Comparison of ENCODE assay signal across 8 cellular contexts in genomic region chr11:17351510-17352176, GRCh38. TPM values are rescaled to one million over a fixed set of nuclear protein-coding genes. Genes with fewer than 3 reads are reported as not detected.
A peak's percentile ranks its signal among the peaks of the same experiment; 100 is the strongest.
DNase-seq lines count a peak whose midpoint lies in the region; TF ChIP-seq lines count a peak whose summit lies in the region.

Gene NCR3LG1, plus strand, starts transcription at chr11:17351800. Its CDS starts 170 bp downstream, at chr11:17351970.

- H3K4me3 ChIP-seq in left ventricle myocardium inferior (peak within 1 kb of the TSS; percentile 81), transverse colon (peak within 1 kb of the TSS; percentile 54 to 73 (median 62))

- intact Hi-C loops in left ventricle myocardium inferior (cut with micrococcal nuclease): no loop called here
- intact Hi-C loops in transverse colon (cut with DNase I; ENCODE audit: low total_unique reads): no loop called here

- peak within 1 kb of the TSS; percentile 51 for H3K27ac Mint-ChIP-seq in T-helper 1 cell treated with Interleukin-12 subunit alpha and Interleukin-12 subunit beta and Interleukin-4 antibody, amounts not matched to agents 30 μg/mL and 1 μg/mL, for 36 hours

- TF ChIP-seq EP300 in transverse colon (IDR thresholded peaks at IDR 0.05; ENCODE audit: low read depth): no peak

- 0 to 1% methylated on average over 1 to 55 of the region's 61 CpGs for WGBS in transverse colon (ENCODE audit: low coverage in 1 of 2), 2 donors

- H3K4me1 ChIP-seq in left ventricle myocardium inferior (peaks cover 38% of the 10 kb centered on the region), transverse colon (peaks cover 0 to 19% (median 10%) of the 10 kb centered on the region in 4 donors)

- no peak for TF ChIP-seq CTCF in left ventricle myocardium inferior (IDR thresholded peaks at IDR 0.05; ENCODE audit: borderline replicate concordance)
- no peak for TF ChIP-seq CTCF in transverse colon (IDR thresholded peaks at IDR 0.05)

- H3K27me3 ChIP-seq in left ventricle myocardium inferior (ENCODE audit: low read depth) (no peaks in the 10 kb centered on the region), transverse colon (no peaks in the 10 kb centered on the region)

- in situ Hi-C loops in transverse colon (cut with MboI; ENCODE audit: low pct_ligation_motif_present in 1 of 4, low pct_unique_long_range_greater_than_20kb in 1 of 4, low sequenced_read_pairs in 3 of 4): no loop called here

- H3K9me3 Mint-ChIP-seq in T-helper 1 cell treated with Interleukin-12 subunit alpha and Interleukin-12 subunit beta and Interleukin-4 antibody, amounts not matched to agents 30 μg/mL and 1 μg/mL, for 36 hours: no peaks in the 10 kb centered on the region

- TF ChIP-seq POLR2A in transverse colon (IDR thresholded peaks at IDR 0.05): peak; percentile 75

- peaks cover 8% of the 10 kb centered on the region for H3K36me3 Mint-ChIP-seq in T-helper 1 cell treated with Interleukin-12 subunit alpha and Interleukin-12 subunit beta and Interleukin-4 antibody, amounts not matched to agents 30 μg/mL and 1 μg/mL, for 36 hours (ENCODE audit: low read depth)

- peaks cover 47% of the 10 kb centered on the region for H3K27me3 Mint-ChIP-seq in T-helper 1 cell treated with Interleukin-12 subunit alpha and Interleukin-12 subunit beta and Interleukin-4 antibody, amounts not matched to agents 30 μg/mL and 1 μg/mL, for 36 hours (ENCODE audit: low read depth)

- DNase-seq in D341Med (ENCODE audit: low spot score) (peak; percentile 40), HuH-7.5 (ENCODE audit: low spot score) (peak; percentile 40), amniotic epithelial cell (ENCODE audit: low read depth) (peak; percentile 85), left ventricle myocardium inferior (peak; percentile 40), pons (ENCODE audit: low spot score) (peak; percentile 15), transverse colon (peak; percentile 85), AML-193 (lab: John Stamatoyannopoulos, UW) (no peak)

- H3K9me3 ChIP-seq in left ventricle myocardium inferior (replicated peaks) (no peaks in the 10 kb centered on the region), transverse colon (no peaks in the 10 kb centered on the region)

- no peaks in the 10 kb centered on the region for H3K36me3 ChIP-seq in left ventricle myocardium inferior
- peaks cover 0 to under 1% (median 0%) of the 10 kb centered on the region in 4 donors for H3K36me3 ChIP-seq in transverse colon

- H3K4me3 Mint-ChIP-seq in T-helper 1 cell treated with Interleukin-12 subunit alpha and Interleukin-12 subunit beta and Interleukin-4 antibody, amounts not matched to agents 30 μg/mL and 1 μg/mL, for 36 hours: peak within 1 kb of the TSS; percentile 86

- peaks cover 28% of the 10 kb centered on the region for H3K4me1 Mint-ChIP-seq in T-helper 1 cell treated with Interleukin-12 subunit alpha and Interleukin-12 subunit beta and Interleukin-4 antibody, amounts not matched to agents 30 μg/mL and 1 μg/mL, for 36 hours (ENCODE audit: low read depth)

- H3K27ac ChIP-seq in left ventricle myocardium inferior (replicated peaks) (peak within 1 kb of the TSS; percentile 36), transverse colon (peak within 1 kb of the TSS; percentile 85 to 93 (median 90))

RNA-seq across cellular contexts. Expression of gene NCR3LG1, which starts in this region (rescaled TPM):
- 0.80 TPM for total RNA-seq in left ventricle myocardium inferior
- 10 to 100 TPM in 2 of 4 donors, 1 to 10 TPM in 2; 5.2 to 11.7 (median 9.4) TPM for total RNA-seq in transverse colon

Comparison
In these comparisons a context has a peak if more than half of its experiments do, and no peak if none do; other contexts are left out.
1. Peak in DNase-seq, H3K4me3 ChIP-seq and H3K27ac ChIP-seq in left ventricle myocardium inferior; RNA of the gene not detected or under 1 TPM.
2. DNase-seq: peak in D341Med (single experiment), HuH-7.5 (single experiment), amniotic epithelial cell (single experiment), pons (single experiment) and transverse colon (single experiment); none in AML-193 (0 of 2).